8 cellular contexts compared by ENCODE assay signal in genomic region chr11:61971177-61972111, GRCh38. TPM values are rescaled to one million over a fixed set of nuclear protein-coding genes. Genes with fewer than 3 reads are reported as not detected.
DNase-seq lines count a peak whose midpoint lies in the region; ATAC-seq, FAIRE-seq and TF ChIP-seq lines count a peak whose summit lies in the region.

No MANE protein-coding gene starts in this region.

- peaks cover 2 to 5% of the 10 kb centered on the region in 2 experiments for H3K36me3 ChIP-seq in keratinocyte (ENCODE audit: control insufficient read depth in 2 of 2, extremely low read depth in 1 of 2, insufficient read depth in 2 of 2, low read length in 2 of 2)
- no peaks in the 10 kb centered on the region for H3K36me3 ChIP-seq in smooth muscle cell (ENCODE audit: low read depth)

- WGBS in smooth muscle cell (ENCODE audit: low lambda C conversion rate) = 37% methylated on average over 15 of the region's 16 CpGs

- dilution Hi-C loops in keratinocyte (cut with MboI; ENCODE audit: extremely low pct_ligation_motif_present, low sequenced_read_pairs) = no loop called here

- H3K4me1 Mint-ChIP-seq in T-helper 17 cell = peaks cover 35% of the 10 kb centered on the region

- no peak for FAIRE-seq in keratinocyte (lab: Jason Lieb, UNC)

- H3K9me3 ChIP-seq in T-helper 17 cell (ENCODE audit: control insufficient read depth, low read length, poor library complexity, severe bottlenecking) = no peaks in the 10 kb centered on the region
- no peaks in the 10 kb centered on the region for H3K9me3 ChIP-seq in keratinocyte (ENCODE audit: control insufficient read depth, low read depth, low read length)
- no peaks in the 10 kb centered on the region for H3K9me3 ChIP-seq in smooth muscle cell (replicated peaks; ENCODE audit: low read depth)

- no peaks in the 10 kb centered on the region for H3K9me1 ChIP-seq in keratinocyte (ENCODE audit: control insufficient read depth, extremely low read depth, insufficient read depth, low read length)

- H2AFZ ChIP-seq in keratinocyte (ENCODE audit: control insufficient read depth, low read length) (peak overlapping the region; percentile 43), smooth muscle cell (ENCODE audit: low read depth) (peak overlapping the region; percentile 9)

- peaks cover 31% of the 10 kb centered on the region for H3F3A ChIP-seq in smooth muscle cell (ENCODE audit: low read depth)

- H4K20me1 ChIP-seq in keratinocyte (ENCODE audit: control insufficient read depth, extremely low read depth, insufficient read depth, low read length) = peaks cover 5% of the 10 kb centered on the region
- peaks cover 8% of the 10 kb centered on the region for H4K20me1 ChIP-seq in smooth muscle cell (ENCODE audit: low read depth)

- peak overlapping the region; percentile 62 for H3K4me3 Mint-ChIP-seq in T-helper 17 cell

- H3K4me3 ChIP-seq in keratinocyte (ENCODE audit: control insufficient read depth in 2 of 3, extremely low read depth in 1 of 3, insufficient read depth in 2 of 3, low read depth in 1 of 3, low read length in 3 of 3) (no peak overlapping the region), smooth muscle cell (no peak overlapping the region)

- H3K27ac ChIP-seq in keratinocyte (ENCODE audit: control insufficient read depth, insufficient read depth, low read length) (peak overlapping the region; percentile 96), smooth muscle cell (ENCODE audit: low read depth) (peak overlapping the region; percentile 97)

- H3K36me3 Mint-ChIP-seq in T-helper 17 cell (ENCODE audit: low read depth) = peaks cover 2% of the 10 kb centered on the region

- H3K27me3 ChIP-seq in keratinocyte (ENCODE audit: control insufficient read depth, extremely low read depth, insufficient read depth, low read length) = no peaks in the 10 kb centered on the region
- no peaks in the 10 kb centered on the region for H3K27me3 ChIP-seq in smooth muscle cell (ENCODE audit: low read depth)

- DNase-seq in activated naive CD4-positive, alpha-beta T cell treated with Interleukin-2 at 50 U/mL for 16 hours = peak; percentile 47
- no peak for DNase-seq in activated naive CD4-positive, alpha-beta T cell (lab: John Stamatoyannopoulos, UW)
- DNase-seq in NCI-H1092 treated with DMSO at 0.1 percent for 48 hours (lab: John Stamatoyannopoulos, UW) (peak; percentile 83), T-helper 17 cell (no peak), cerebellum (ENCODE audit: low spot score) (peak; percentile 88), keratinocyte (ENCODE audit: low read depth, low spot score) (peak; percentile 95), smooth muscle cell (lab: John Stamatoyannopoulos, UW; ENCODE audit: unreplicated experiment) (peak; percentile 89)

- H3K4me2 ChIP-seq in keratinocyte (ENCODE audit: control insufficient read depth, extremely low read depth, insufficient read depth, low read depth, low read length) (peak overlapping the region; percentile 56), smooth muscle cell (peak overlapping the region; percentile 53)

- ATAC-seq in T-helper 17 cell (no peak), GM18868 (IDR thresholded peaks at IDR 0.05; ENCODE audit: unreplicated experiment) (no peak)

- peak overlapping the region; percentile 86 for H3K27ac Mint-ChIP-seq in T-helper 17 cell

- H3K79me2 ChIP-seq in keratinocyte (ENCODE audit: control insufficient read depth, insufficient read depth, low read length) (peaks cover 10% of the 10 kb centered on the region), smooth muscle cell (ENCODE audit: low read depth) (peaks cover 12% of the 10 kb centered on the region)

- H3K27me3 Mint-ChIP-seq in T-helper 17 cell = no peaks in the 10 kb centered on the region

- TF ChIP-seq CTCF in keratinocyte (optimal IDR thresholded peaks at IDR 0.05 in 1 of 3, IDR thresholded peaks at IDR 0.05 in 1 of 3, conservative IDR thresholded peaks at IDR 0.05 in 1 of 3; ENCODE audit: extremely low read depth in 1 of 3, insufficient read depth in 2 of 3, low read length in 3 of 3) (no peak), smooth muscle cell (IDR thresholded peaks at IDR 0.05; ENCODE audit: borderline replicate concordance, insufficient read depth, poor library complexity, severe bottlenecking) (no peak)

- H3K9ac ChIP-seq in keratinocyte (ENCODE audit: control insufficient read depth, extremely low read depth, insufficient read depth, low read length) = peak overlapping the region; percentile 89
- peak overlapping the region; percentile 82 for H3K9ac ChIP-seq in smooth muscle cell (ENCODE audit: low read depth)

- H3K4me1 ChIP-seq in keratinocyte (ENCODE audit: control insufficient read depth, extremely low read depth, insufficient read depth, low read length) = peaks cover 66% of the 10 kb centered on the region
- peaks cover 50% of the 10 kb centered on the region for H3K4me1 ChIP-seq in smooth muscle cell (ENCODE audit: low read depth)

RNA-seq across cellular contexts. Expression of gene FTH1, which starts 4.0 kb away (rescaled TPM):
- total RNA-seq in T-helper 17 cell = 1,000 to 10,000 TPM; 1,744 to 2,260 TPM
- total RNA-seq in cerebellum = 295 TPM
- polyA plus RNA-seq in keratinocyte = 1,058 to 1,956 TPM (median 1,726 TPM) in 3 replicates
- polyA plus RNA-seq in keratinocyte (2011; ENCODE audit: low read depth) = 5,183 TPM
- 5,489 and 7,583 TPM in 2 replicates for polyA plus RNA-seq in keratinocyte (2011; cell fraction: cytosol; rRNA removed)
- polyA plus RNA-seq in keratinocyte (2011; cell fraction: nucleus; rRNA removed) = 797 and 1,049 TPM in 2 replicates
- 2,908 and 8,623 TPM in 2 replicates for polyA plus RNA-seq in keratinocyte (2012; ENCODE audit: low replicate concordance)
- 1,021 to 1,963 TPM (median 1,204 TPM) in 3 replicates for polyA minus RNA-seq in keratinocyte
- 2,586 TPM for polyA minus RNA-seq in keratinocyte (2011; cell fraction: cytosol; rRNA and poly(A)+ RNA removed)
- 293 and 451 TPM in 2 replicates for polyA minus RNA-seq in keratinocyte (2011; cell fraction: nucleus; rRNA and poly(A)+ RNA removed)
- total RNA-seq in smooth muscle cell = 903 and 1,173 TPM in 2 replicates
- polyA plus RNA-seq in smooth muscle cell = 6,048 and 7,176 TPM in 2 replicates

RNA-seq across cellular contexts. Expression of gene BEST1, which starts 21.3 kb away (rescaled TPM):
- total RNA-seq in T-helper 17 cell (under 1 TPM; 0.26 to 0.35 TPM), cerebellum (1.9 TPM), smooth muscle cell (2.4 and 2.6 TPM in 2 replicates)
- polyA plus RNA-seq in keratinocyte (0.02 to 0.28 TPM (median 0.13 TPM) in 3 replicates), smooth muscle cell (1.6 and 2.8 TPM in 2 replicates)
- not detected for polyA plus RNA-seq in keratinocyte (2011; ENCODE audit: low read depth)
- polyA plus RNA-seq in keratinocyte (2011; cell fraction: cytosol; rRNA removed) = 0.06 and 0.07 TPM in 2 replicates
- 0.19 and 0.23 TPM in 2 replicates for polyA plus RNA-seq in keratinocyte (2011; cell fraction: nucleus; rRNA removed)
- 0.87 and 2.4 TPM in 2 replicates for polyA plus RNA-seq in keratinocyte (2012; ENCODE audit: low replicate concordance)
- polyA minus RNA-seq in keratinocyte = 0.10 TPM in 1 of 3 replicates, not detected in the others
- polyA minus RNA-seq in keratinocyte (2011; cell fraction: cytosol; rRNA and poly(A)+ RNA removed) = not detected
- 0.23 TPM in 1 of 2 replicates, not detected in the other for polyA minus RNA-seq in keratinocyte (2011; cell fraction: nucleus; rRNA and poly(A)+ RNA removed)

RNA-seq across cellular contexts. Expression of gene RAB3IL1, which starts 54.1 kb away (rescaled TPM):
- total RNA-seq in T-helper 17 cell (not detected), cerebellum (4.5 TPM), smooth muscle cell (4.8 and 4.9 TPM in 2 replicates)
- polyA plus RNA-seq in keratinocyte (0.31 to 0.66 TPM (median 0.32 TPM) in 3 replicates), smooth muscle cell (9.8 and 11.6 TPM in 2 replicates)
- polyA plus RNA-seq in keratinocyte (2011; ENCODE audit: low read depth) = 0.81 TPM
- 0.35 and 1.0 TPM in 2 replicates for polyA plus RNA-seq in keratinocyte (2011; cell fraction: cytosol; rRNA removed)
- polyA plus RNA-seq in keratinocyte (2011; cell fraction: nucleus; rRNA removed) = 0.50 and 0.92 TPM in 2 replicates
- polyA plus RNA-seq in keratinocyte (2012; ENCODE audit: low replicate concordance) = 0.52 and 0.79 TPM in 2 replicates
- 0.10 to 0.30 TPM (median 0.13 TPM) in 3 replicates for polyA minus RNA-seq in keratinocyte
- 1.2 TPM for polyA minus RNA-seq in keratinocyte (2011; cell fraction: cytosol; rRNA and poly(A)+ RNA removed)
- polyA minus RNA-seq in keratinocyte (2011; cell fraction: nucleus; rRNA and poly(A)+ RNA removed) = 0.21 and 0.70 TPM in 2 replicates

Comparison
In these comparisons a context has a peak if more than half of its experiments do, and no peak if none do; other contexts are left out.
1. DNase-seq: peak in activated naive CD4-positive, alpha-beta T cell treated with Interleukin-2 at 50 U/mL for 16 hours (single experiment), NCI-H1092 treated with DMSO at 0.1 percent for 48 hours (single experiment), cerebellum (single experiment), keratinocyte (single experiment) and smooth muscle cell (single experiment); none in activated naive CD4-positive, alpha-beta T cell (0 of 4) and T-helper 17 cell (0 of 3).